ENCODE assay signal across 25 cellular contexts in the genomic region with DNA sequence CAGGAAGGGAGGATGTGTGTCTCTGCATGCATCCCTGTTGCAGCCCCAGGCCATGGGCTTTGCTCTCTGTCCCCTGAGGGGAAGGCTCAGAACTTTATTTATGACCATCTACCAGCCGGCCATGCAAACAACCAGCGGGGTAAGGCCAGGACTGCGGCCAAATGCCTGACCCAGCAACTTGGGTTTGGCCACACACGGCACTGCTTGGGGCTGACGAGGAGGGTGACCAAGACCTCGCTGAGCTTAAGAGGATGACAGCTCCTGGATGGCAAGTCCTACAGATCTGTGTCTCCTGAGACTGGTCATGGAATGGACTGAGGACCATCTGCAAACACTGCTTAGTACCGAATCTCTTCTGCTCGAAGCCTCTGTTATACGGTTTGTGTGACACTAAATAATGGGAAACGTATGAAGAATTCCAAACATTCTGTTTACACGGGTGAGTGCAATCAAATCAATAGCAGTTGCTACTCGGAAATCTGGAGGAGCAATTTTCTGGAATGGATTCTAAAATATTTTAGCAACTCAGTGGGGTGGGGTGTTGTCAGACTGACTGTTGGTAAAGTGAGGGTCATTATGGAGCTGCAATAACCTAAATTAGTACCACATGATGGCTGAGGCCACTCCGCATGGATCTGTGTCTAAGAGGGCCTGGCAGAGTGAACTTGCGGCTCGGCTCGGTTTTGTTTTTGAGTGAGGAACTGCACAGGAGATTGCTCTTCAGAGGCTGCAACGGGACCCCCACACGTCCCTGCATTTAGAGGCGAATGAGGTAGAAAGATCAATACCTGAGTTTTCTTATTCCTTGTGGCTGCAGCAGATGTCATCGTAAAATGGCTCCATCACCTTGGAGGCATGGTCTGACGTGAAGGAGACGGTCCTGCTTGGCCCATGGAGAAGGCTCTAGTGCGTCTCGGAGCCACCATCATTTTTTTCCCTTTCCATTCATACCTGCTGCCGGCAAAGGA. TPM values are rescaled to one million over a fixed set of nuclear protein-coding genes. Genes with fewer than 3 reads are reported as not detected.
DNase-seq lines count a peak whose midpoint lies in the region; ATAC-seq and TF ChIP-seq lines count a peak whose summit lies in the region.
"Had no signal": no experiment of that assay in that cellular context is flagged by ENCODE, and none has a peak within 500 bp of the region (broad histone marks: within the 10 kb centered on the region; RNA-seq: fewer than 3 reads in every experiment).

No MANE protein-coding gene starts in this region.

- peaks cover 3% of the 10 kb centered on the region for H3K4me1 Mint-ChIP-seq in activated CD4-positive, alpha-beta T cell treated with anti-CD3 and anti-CD28 coated beads, Interleukin-2, amount 10 ng/mL, durations not matched to agents 24 days and 14 days
- H3K4me1 Mint-ChIP-seq in natural killer cell treated with Interleukin-12 subunit alpha and Interleukin-12 subunit beta and Interleukin-15 and Interleukin-18, amount 100 ng/mL, for 72 hours (ENCODE audit: low read depth in 2 of 2) = peaks cover 14 to 16% of the 10 kb centered on the region in 2 donors
- H3K4me1 Mint-ChIP-seq: neural crest cell had no signal

- ATAC-seq in lung (ENCODE audit: insufficient read depth, low FRiP score) (no peak), omental fat pad (ENCODE audit: low FRiP score) (no peak)
- no peak for ATAC-seq in natural killer cell treated with Interleukin-12 subunit alpha and Interleukin-12 subunit beta and Interleukin-15 and Interleukin-18, amount 100 ng/mL, for 72 hours

- H3K9me3 Mint-ChIP-seq in activated CD4-positive, alpha-beta T cell treated with anti-CD3 and anti-CD28 coated beads, Interleukin-2, amount 10 ng/mL, durations not matched to agents 24 days and 14 days = no peaks in the 10 kb centered on the region
- no peaks in the 10 kb centered on the region for H3K9me3 Mint-ChIP-seq in natural killer cell treated with Interleukin-12 subunit alpha and Interleukin-12 subunit beta and Interleukin-15 and Interleukin-18, amount 100 ng/mL, for 72 hours
- H3K9me3 Mint-ChIP-seq: activated naive CD4-positive, alpha-beta T cell treated with anti-CD3 and anti-CD28 coated beads, Interleukin-2, amount 50 U/mL, for 24 hours; CD4-positive, alpha-beta memory T cell; dendritic cell treated with granulocyte-macrophage colony-stimulating factor and Interleukin-4, amounts not matched to agents 40 ng/mL and 50 ng/mL, for 4 days; neural crest cell; stimulated activated naive CD8-positive, alpha-beta T cell treated with anti-CD3 and anti-CD28 coated beads, Interleukin-15, Interleukin-2, amounts not matched to agents 100 ng/mL and 50 ng/mL, for 24 hours had no signal

- H3K36me3 Mint-ChIP-seq in activated CD4-positive, alpha-beta T cell treated with anti-CD3 and anti-CD28 coated beads, Interleukin-2, amount 10 ng/mL, durations not matched to agents 24 days and 14 days (ENCODE audit: low read depth) = no peaks in the 10 kb centered on the region
- H3K36me3 Mint-ChIP-seq in natural killer cell treated with Interleukin-12 subunit alpha and Interleukin-12 subunit beta and Interleukin-15 and Interleukin-18, amount 100 ng/mL, for 72 hours = no peaks in the 10 kb centered on the region
- H3K36me3 Mint-ChIP-seq: activated naive CD4-positive, alpha-beta T cell treated with anti-CD3 and anti-CD28 coated beads, Interleukin-2, amount 50 U/mL, for 24 hours; CD4-positive, alpha-beta memory T cell had no signal

- H3K4me3 ChIP-seq in coronary artery (no peak overlapping the region), lung (no peak overlapping the region), sigmoid colon (no peak overlapping the region), brain microvascular endothelial cell (ENCODE audit: low read depth, low read length) (no peak overlapping the region)
- H3K4me3 ChIP-seq: cardiac muscle cell, SJCRH30, skin epidermis, thyroid gland had no signal

- TF ChIP-seq CTCF in coronary artery (IDR thresholded peaks at IDR 0.05) = no peak
- no peak for TF ChIP-seq CTCF in lung (IDR thresholded peaks at IDR 0.05; ENCODE audit: control extremely low read depth, extremely low read depth)
- TF ChIP-seq CTCF in sigmoid colon (IDR thresholded peaks at IDR 0.05) = no peak
- no peak for TF ChIP-seq CTCF in brain microvascular endothelial cell (IDR thresholded peaks at IDR 0.05; ENCODE audit: low read depth, low read length, missing control alignments)
- TF ChIP-seq CTCF in omental fat pad (IDR thresholded peaks at IDR 0.05) = no peak

- in situ Hi-C loops in brain microvascular endothelial cell (cut with HindIII; ENCODE audit: low pct_ligation_motif_present, low sequenced_read_pairs) = no loop called here

- no peak for TF ChIP-seq EP300 in sigmoid colon (IDR thresholded peaks at IDR 0.05)

- H3K4me1 ChIP-seq in lung (ENCODE audit: control insufficient read depth in 2 of 2, insufficient read depth in 2 of 2, low read length in 2 of 2) (no peaks in the 10 kb centered on the region), sigmoid colon (no peaks in the 10 kb centered on the region)
- H3K4me1 ChIP-seq: thyroid gland had no signal

- DNase-seq in activated CD4-positive, alpha-beta T cell treated with anti-CD3 and anti-CD28 coated beads, Interleukin-2, amount 10 ng/mL, durations not matched to agents 24 days and 14 days = peak; percentile 43
- no peak for DNase-seq in activated CD4-positive, alpha-beta T cell treated with anti-CD3 and anti-CD28 coated beads, Interleukin-2, amount 50 U/mL, for 4 hours
- peak; percentile 29 for DNase-seq in coronary artery (ENCODE audit: low spot score)
- DNase-seq in lung (ENCODE audit: low spot score) = peak; percentile 20
- peak; percentile 44 for DNase-seq in sigmoid colon
- DNase-seq in natural killer cell treated with Interleukin-12 subunit alpha and Interleukin-12 subunit beta and Interleukin-15 and Interleukin-18, amount 100 ng/mL, for 72 hours (ENCODE audit: low spot score) = no peak
- no peak for DNase-seq in brain microvascular endothelial cell
- no peak for DNase-seq in omental fat pad (ENCODE audit: low spot score)
- DNase-seq: activated CD4-positive, alpha-beta T cell treated with anti-CD3 and anti-CD28 coated beads for 48 hours; AML-193; anterior cingulate cortex; CD4-positive, alpha-beta memory T cell; NCI-H1436; NCI-H345; T1000; thyroid gland; WERI-Rb-1 had no signal

- H3K27ac ChIP-seq in coronary artery (no peak overlapping the region), lung (ENCODE audit: low read depth in 1 of 2, low read length in 1 of 2) (no peak overlapping the region), sigmoid colon (no peak overlapping the region), brain microvascular endothelial cell (no peak overlapping the region)
- H3K27ac ChIP-seq: 22Rv1, cardiac muscle cell, SJCRH30, skin epidermis, thyroid gland, WERI-Rb-1 had no signal

- no peaks in the 10 kb centered on the region for H3K36me3 ChIP-seq in lung (ENCODE audit: control insufficient read depth in 2 of 2, insufficient read depth in 2 of 2, low read length in 2 of 2)
- H3K36me3 ChIP-seq in sigmoid colon = no peaks in the 10 kb centered on the region
- H3K36me3 ChIP-seq in brain microvascular endothelial cell (replicated peaks) = no peaks in the 10 kb centered on the region
- H3K36me3 ChIP-seq: cardiac muscle cell, SJCRH30, thyroid gland, WERI-Rb-1 had no signal

- WGBS in lung, 2 donors = 78 to 87% methylated on average over 25 of the region's 25 CpGs
- WGBS in sigmoid colon, 2 donors = 74 to 79% methylated on average over 25 of the region's 25 CpGs

- H3K27me3 ChIP-seq in lung (ENCODE audit: control insufficient read depth, insufficient read depth) (no peaks in the 10 kb centered on the region), sigmoid colon (peaks cover 0 to 10% (median 4%) of the 10 kb centered on the region in 3 donors), brain microvascular endothelial cell (replicated peaks) (no peaks in the 10 kb centered on the region)
- H3K27me3 ChIP-seq: SJCRH30, thyroid gland had no signal

- no peak overlapping the region for H3K27ac Mint-ChIP-seq in activated CD4-positive, alpha-beta T cell treated with anti-CD3 and anti-CD28 coated beads, Interleukin-2, amount 10 ng/mL, durations not matched to agents 24 days and 14 days
- no peak overlapping the region for H3K27ac Mint-ChIP-seq in natural killer cell treated with Interleukin-12 subunit alpha and Interleukin-12 subunit beta and Interleukin-15 and Interleukin-18, amount 100 ng/mL, for 72 hours
- H3K27ac Mint-ChIP-seq: activated naive CD4-positive, alpha-beta T cell treated with anti-CD3 and anti-CD28 coated beads, Interleukin-2, amount 50 U/mL, for 24 hours; dendritic cell treated with granulocyte-macrophage colony-stimulating factor and Interleukin-4, amounts not matched to agents 40 ng/mL and 50 ng/mL, for 4 days; stimulated activated naive CD8-positive, alpha-beta T cell treated with anti-CD3 and anti-CD28 coated beads, Interleukin-15, Interleukin-2, amounts not matched to agents 100 ng/mL and 50 ng/mL, for 24 hours had no signal

- no peak for TF ChIP-seq POLR2A in sigmoid colon (IDR thresholded peaks at IDR 0.05)

- no peak overlapping the region for H3K4me3 Mint-ChIP-seq in activated CD4-positive, alpha-beta T cell treated with anti-CD3 and anti-CD28 coated beads, Interleukin-2, amount 10 ng/mL, durations not matched to agents 24 days and 14 days
- no peak overlapping the region for H3K4me3 Mint-ChIP-seq in natural killer cell treated with Interleukin-12 subunit alpha and Interleukin-12 subunit beta and Interleukin-15 and Interleukin-18, amount 100 ng/mL, for 72 hours
- H3K4me3 Mint-ChIP-seq: activated naive CD4-positive, alpha-beta T cell treated with anti-CD3 and anti-CD28 coated beads, Interleukin-2, amount 50 U/mL, for 24 hours; CD4-positive, alpha-beta memory T cell; dendritic cell treated with granulocyte-macrophage colony-stimulating factor and Interleukin-4, amounts not matched to agents 40 ng/mL and 50 ng/mL, for 4 days; neural crest cell; stimulated activated naive CD8-positive, alpha-beta T cell treated with anti-CD3 and anti-CD28 coated beads, Interleukin-15, Interleukin-2, amounts not matched to agents 100 ng/mL and 50 ng/mL, for 24 hours had no signal

- peaks cover 0 to 9% of the 10 kb centered on the region in 2 donors for H3K9me3 ChIP-seq in lung (ENCODE audit: control insufficient read depth in 2 of 2, insufficient read depth in 1 of 2, low read length in 1 of 2)
- no peaks in the 10 kb centered on the region for H3K9me3 ChIP-seq in sigmoid colon
- H3K9me3 ChIP-seq: SJCRH30, thyroid gland had no signal

- no peaks in the 10 kb centered on the region for H3K27me3 Mint-ChIP-seq in activated CD4-positive, alpha-beta T cell treated with anti-CD3 and anti-CD28 coated beads, Interleukin-2, amount 10 ng/mL, durations not matched to agents 24 days and 14 days
- H3K27me3 Mint-ChIP-seq in natural killer cell treated with Interleukin-12 subunit alpha and Interleukin-12 subunit beta and Interleukin-15 and Interleukin-18, amount 100 ng/mL, for 72 hours = peaks cover 2 to 7% of the 10 kb centered on the region in 2 donors
- H3K27me3 Mint-ChIP-seq: dendritic cell treated with granulocyte-macrophage colony-stimulating factor and Interleukin-4, amounts not matched to agents 40 ng/mL and 50 ng/mL, for 4 days had no signal

- intact Hi-C loops in activated CD4-positive, alpha-beta T cell treated with anti-CD3 and anti-CD28 coated beads, Interleukin-2, amount 10 ng/mL, durations not matched to agents 24 days and 14 days (cut with micrococcal nuclease) = no loop called here
- intact Hi-C loops in sigmoid colon (cut with DNase I) = no loop called here

RNA-seq across cellular contexts. Expression of a gene that starts 26.6 kb away (rescaled TPM):
- 21.5 and 25.1 TPM in 2 replicates for total RNA-seq in activated CD4-positive, alpha-beta T cell treated with anti-CD3 and anti-CD28 coated beads, Interleukin-2, amount 10 ng/mL, durations not matched to agents 24 days and 14 days
- 10 to 100 TPM; 20.0 to 22.8 TPM for total RNA-seq in lung
- 10 to 100 TPM; 19.5 to 36.0 TPM for polyA plus RNA-seq in lung
- 10 to 100 TPM; 14.4 to 26.8 (median 21.9) TPM for total RNA-seq in sigmoid colon
- polyA plus RNA-seq in sigmoid colon = 10 to 100 TPM; 10.6 to 23.4 (median 22.7) TPM
- 10 to 100 TPM; 24.9 to 26.7 TPM for total RNA-seq in natural killer cell treated with Interleukin-12 subunit alpha and Interleukin-12 subunit beta and Interleukin-15 and Interleukin-18, amount 100 ng/mL, for 72 hours
- 10 to 100 TPM; 17.8 to 27.3 (median 21.5) TPM for total RNA-seq in omental fat pad

Comparison
In these comparisons a context has a peak if more than half of its experiments do, and no peak if none do; other contexts are left out.
1. DNase-seq: peak in activated CD4-positive, alpha-beta T cell treated with anti-CD3 and anti-CD28 coated beads, Interleukin-2, amount 10 ng/mL, durations not matched to agents 24 days and 14 days (single experiment), coronary artery (single experiment), lung (single experiment) and sigmoid colon (single experiment); none in activated CD4-positive, alpha-beta T cell treated with anti-CD3 and anti-CD28 coated beads, Interleukin-2, amount 50 U/mL, for 4 hours (0 of 2), natural killer cell treated with Interleukin-12 subunit alpha and Interleukin-12 subunit beta and Interleukin-15 and Interleukin-18, amount 100 ng/mL, for 72 hours (single experiment), brain microvascular endothelial cell (single experiment) and omental fat pad (single experiment).